8 cellular contexts compared by ENCODE assay signal in genomic region chr4:38489924-38490639, GRCh38.
DNase-seq lines count a peak whose midpoint lies in the region; ATAC-seq and TF ChIP-seq lines count a peak whose summit lies in the region.

No MANE protein-coding gene starts in this region.

- H3K9me3 ChIP-seq in osteoblast (ENCODE audit: low read depth, low read length) (no peaks in the 10 kb centered on the region), HAP-1 (no peaks in the 10 kb centered on the region)

- no peaks in the 10 kb centered on the region for H4K20me1 ChIP-seq in osteoblast (ENCODE audit: insufficient read depth, low read length)

- TF ChIP-seq CTCF in VCaP (conservative IDR thresholded peaks at IDR 0.05) (no peak), fibroblast of villous mesenchyme (IDR thresholded peaks at IDR 0.05; ENCODE audit: insufficient read depth, low read depth, low read length) (no peak), osteoblast (IDR thresholded peaks at IDR 0.05; ENCODE audit: extremely low read depth, low read depth, low read length) (no peak)

- H3K4me1 ChIP-seq in osteoblast (ENCODE audit: insufficient read depth, low read length) (no peaks in the 10 kb centered on the region), HAP-1 (no peaks in the 10 kb centered on the region)

- H3K4me3 ChIP-seq in fibroblast of villous mesenchyme (ENCODE audit: low read depth, low read length) (no peak overlapping the region), osteoblast (ENCODE audit: insufficient read depth, low read length) (no peak overlapping the region), HAP-1 (no peak overlapping the region)

- H2AFZ ChIP-seq in osteoblast (ENCODE audit: low read length) = peak overlapping the region; percentile 56

- no peaks in the 10 kb centered on the region for H3K79me2 ChIP-seq in osteoblast (ENCODE audit: insufficient read depth, low read length)

- H3K27me3 ChIP-seq in osteoblast (ENCODE audit: insufficient read depth, low read length) (no peaks in the 10 kb centered on the region), HAP-1 (ENCODE audit: low read depth) (no peaks in the 10 kb centered on the region)

- H3K27ac ChIP-seq in VCaP = peak overlapping the region; percentile 76
- no peak overlapping the region for H3K27ac ChIP-seq in osteoblast (ENCODE audit: low read depth, low read length)

- ATAC-seq in GM18502 (IDR thresholded peaks at IDR 0.05; ENCODE audit: poor library complexity, unreplicated experiment) (no peak), GM19455 (IDR thresholded peaks at IDR 0.05; ENCODE audit: unreplicated experiment) (no peak)

- DNase-seq in EH (ENCODE audit: low read depth) = peak; percentile 15
- peak; percentile 10 for DNase-seq in fibroblast of villous mesenchyme (ENCODE audit: low read depth)
- no peak for DNase-seq in osteoblast (ENCODE audit: insufficient read length, low spot score, missing footprints)
- DNase-seq in erythroblast (lab: John Stamatoyannopoulos, UW) = no peak
- DNase-seq in HAP-1 (ENCODE audit: low spot score in 2 of 2) = no peak

- H3K36me3 ChIP-seq in osteoblast (ENCODE audit: insufficient read depth, low read length) (no peaks in the 10 kb centered on the region), HAP-1 (replicated peaks) (no peaks in the 10 kb centered on the region)

- TF ChIP-seq POLR2A in erythroblast (IDR thresholded peaks at IDR 0.05; ENCODE audit: low read length) = no peak

- in situ Hi-C loops in HAP-1 (cut with MboI; ENCODE audit: low sequenced_read_pairs) = no loop called here

- no peak overlapping the region for H3K4me2 ChIP-seq in osteoblast (ENCODE audit: insufficient read depth, low read length)

Comparison
In these comparisons a context has a peak if more than half of its experiments do, and no peak if none do; other contexts are left out.
1. DNase-seq: peak in EH (single experiment) and fibroblast of villous mesenchyme (single experiment); none in osteoblast (single experiment), erythroblast (0 of 2) and HAP-1 (0 of 2).